In the genomic region with DNA sequence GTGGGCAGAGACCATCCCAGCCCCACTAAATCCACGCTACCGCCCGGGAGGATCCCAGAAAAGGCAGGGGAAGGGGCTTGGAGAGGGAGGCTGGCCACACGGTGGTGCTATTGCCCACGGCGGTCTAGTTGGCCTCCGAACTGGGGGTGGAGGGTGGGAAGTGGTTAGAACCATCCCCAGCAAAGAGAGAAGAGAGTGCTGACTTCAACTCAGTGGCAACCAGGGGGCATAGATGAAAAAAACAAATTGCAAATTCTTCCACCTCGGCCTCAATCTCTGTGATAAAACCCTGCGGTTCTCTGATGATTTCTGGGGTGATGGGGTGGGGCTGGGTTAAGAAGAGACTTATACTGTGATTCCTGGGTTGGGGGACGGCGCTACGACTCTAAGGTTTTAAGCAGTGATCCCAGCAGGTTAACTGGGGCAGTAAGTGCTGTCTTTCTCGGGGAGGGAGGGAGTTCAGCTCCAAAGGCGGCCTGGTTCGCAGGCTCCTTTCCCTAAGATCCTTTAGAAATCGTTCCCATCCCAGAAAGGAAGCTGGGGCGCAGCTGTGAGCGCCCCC, we compare ENCODE assay signal across 8 cellular contexts.
DNase-seq lines count a peak whose midpoint lies in the region; TF ChIP-seq lines count a peak whose summit lies in the region.

No MANE protein-coding gene starts in this region.

- no peaks in the 10 kb centered on the region for H3K79me2 ChIP-seq in OCI-LY3 (ENCODE audit: low read length)

- H3K4me2 ChIP-seq in OCI-LY3 (ENCODE audit: low read length) = peak overlapping the region; percentile 99

- no peaks in the 10 kb centered on the region for H3K27me3 ChIP-seq in OCI-LY3 (ENCODE audit: low read depth, low read length)

- no peaks in the 10 kb centered on the region for H3K9me3 ChIP-seq in OCI-LY3 (ENCODE audit: insufficient read depth, low read length)

- H3K36me3 Mint-ChIP-seq in mesothelial cell of epicardium = no peaks in the 10 kb centered on the region

- peak overlapping the region; percentile 89 for H2AFZ ChIP-seq in OCI-LY3 (ENCODE audit: low read depth, low read length)

- H3K9ac ChIP-seq in OCI-LY3 (ENCODE audit: low read length) = peak overlapping the region; percentile 58

- peak overlapping the region; percentile 39; the same call in 1 of the 2 replicates for H3K27ac ChIP-seq in OCI-LY3 (ENCODE audit: low read length)

- DNase-seq in GM13977 (ENCODE audit: low spot score) (peak; percentile 91), HT-29 (ENCODE audit: low spot score) (peak; percentile 63), activated T-cell treated with anti-CD3 and anti-CD28 coated beads for 4 hours (peak; percentile 77), epithelial cell of esophagus (ENCODE audit: low read depth) (peak; percentile 59), mesothelial cell of epicardium (ENCODE audit: low spot score in 2 of 2, unreplicated experiment in 2 of 2) (peak; percentile 71 to 91), NCI-H1048 (lab: John Stamatoyannopoulos, UW) (no peak)
- DNase-seq in stimulated activated CD8-positive, alpha-beta memory T cell treated with anti-CD3 and anti-CD28 coated beads, Interleukin-15, amount 100 ng/mL, for 1 hour (ENCODE audit: low read depth) = peak; percentile 72

- H3K4me3 Mint-ChIP-seq in mesothelial cell of epicardium = peak overlapping the region; percentile 70

- H3K9me3 Mint-ChIP-seq in mesothelial cell of epicardium = no peaks in the 10 kb centered on the region

- H3K4me1 Mint-ChIP-seq in mesothelial cell of epicardium = peaks cover 22% of the 10 kb centered on the region

- peak overlapping the region; percentile 78 for H3K4me3 ChIP-seq in OCI-LY3 (ENCODE audit: low read length)
- peak overlapping the region; percentile 14 for H3K4me3 ChIP-seq in epithelial cell of esophagus (ENCODE audit: low read length)

- H3K36me3 ChIP-seq in OCI-LY3 (replicated peaks; ENCODE audit: low read depth, low read length) = no peaks in the 10 kb centered on the region

- peaks cover 13% of the 10 kb centered on the region for H3K27me3 Mint-ChIP-seq in mesothelial cell of epicardium (ENCODE audit: low read depth)

- H3K4me1 ChIP-seq in OCI-LY3 (ENCODE audit: low read length) = peaks cover 20% of the 10 kb centered on the region

- in situ Hi-C loops in GM13977 (cut with MboI; ENCODE audit: low pct_unique_long_range_greater_than_20kb, low sequenced_read_pairs, unreplicated experiment) = loop anchor here (10.0 to 25.0 kb wide), 2 partner anchors 703 to 1031 kb away; no protein-coding TSS in a partner anchor

- peak overlapping the region; percentile 83 for H3K27ac Mint-ChIP-seq in mesothelial cell of epicardium

- TF ChIP-seq CTCF in GM13977 (IDR thresholded peaks at IDR 0.05; ENCODE audit: extremely low read depth, insufficient read depth, missing control alignments) = peak; percentile 90
- peak; percentile 82 for TF ChIP-seq CTCF in OCI-LY3 (IDR thresholded peaks at IDR 0.05; ENCODE audit: low read depth, low read length)
- TF ChIP-seq CTCF in epithelial cell of esophagus (IDR thresholded peaks at IDR 0.05; ENCODE audit: insufficient read depth, low read depth, low read length, missing control alignments) = peak; percentile 90
- peak; percentile 66 for TF ChIP-seq CTCF in mesothelial cell of epicardium (IDR thresholded peaks at IDR 0.05; ENCODE audit: unreplicated experiment)

- H4K20me1 ChIP-seq in OCI-LY3 (ENCODE audit: insufficient read depth, low read length) = no peaks in the 10 kb centered on the region
